Comparison of ENCODE assay signal across 1 cellular context in genomic region chr11:62678770-62679696, GRCh38.
TF ChIP-seq lines count a peak whose summit lies in the region.

A gene with protein sequence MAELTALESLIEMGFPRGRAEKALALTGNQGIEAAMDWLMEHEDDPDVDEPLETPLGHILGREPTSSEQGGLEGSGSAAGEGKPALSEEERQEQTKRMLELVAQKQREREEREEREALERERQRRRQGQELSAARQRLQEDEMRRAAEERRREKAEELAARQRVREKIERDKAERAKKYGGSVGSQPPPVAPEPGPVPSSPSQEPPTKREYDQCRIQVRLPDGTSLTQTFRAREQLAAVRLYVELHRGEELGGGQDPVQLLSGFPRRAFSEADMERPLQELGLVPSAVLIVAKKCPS (minus strand): TSS chr11:62679073. CDS start chr11:62678923, 150 bp downstream.

TF ChIP-seq in HepG2, 621 proteins besides CTCF, POLR2A, EP300 and RAD21 (continued from another document and continues in another):
- TF ChIP-seq, protein P1, sequence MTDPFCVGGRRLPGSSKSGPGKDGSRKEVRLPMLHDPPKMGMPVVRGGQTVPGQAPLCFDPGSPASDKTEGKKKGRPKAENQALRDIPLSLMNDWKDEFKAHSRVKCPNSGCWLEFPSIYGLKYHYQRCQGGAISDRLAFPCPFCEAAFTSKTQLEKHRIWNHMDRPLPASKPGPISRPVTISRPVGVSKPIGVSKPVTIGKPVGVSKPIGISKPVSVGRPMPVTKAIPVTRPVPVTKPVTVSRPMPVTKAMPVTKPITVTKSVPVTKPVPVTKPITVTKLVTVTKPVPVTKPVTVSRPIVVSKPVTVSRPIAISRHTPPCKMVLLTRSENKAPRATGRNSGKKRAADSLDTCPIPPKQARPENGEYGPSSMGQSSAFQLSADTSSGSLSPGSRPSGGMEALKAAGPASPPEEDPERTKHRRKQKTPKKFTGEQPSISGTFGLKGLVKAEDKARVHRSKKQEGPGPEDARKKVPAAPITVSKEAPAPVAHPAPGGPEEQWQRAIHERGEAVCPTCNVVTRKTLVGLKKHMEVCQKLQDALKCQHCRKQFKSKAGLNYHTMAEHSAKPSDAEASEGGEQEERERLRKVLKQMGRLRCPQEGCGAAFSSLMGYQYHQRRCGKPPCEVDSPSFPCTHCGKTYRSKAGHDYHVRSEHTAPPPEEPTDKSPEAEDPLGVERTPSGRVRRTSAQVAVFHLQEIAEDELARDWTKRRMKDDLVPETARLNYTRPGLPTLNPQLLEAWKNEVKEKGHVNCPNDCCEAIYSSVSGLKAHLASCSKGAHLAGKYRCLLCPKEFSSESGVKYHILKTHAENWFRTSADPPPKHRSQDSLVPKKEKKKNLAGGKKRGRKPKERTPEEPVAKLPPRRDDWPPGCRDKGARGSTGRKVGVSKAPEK (CRISPR knock-in tag; IDR thresholded peaks at IDR 0.05; ENCODE audit: borderline replicate concordance) = no peak
- TF ChIP-seq RARA (CRISPR knock-in tag; IDR thresholded peaks at IDR 0.05) (no peak), CREM (IDR thresholded peaks at IDR 0.05) (peak; percentile 70; the same call in 1 of the 2 replicates), CREM (CRISPR knock-in tag; IDR thresholded peaks at IDR 0.05) (no peak), ZGPAT (CRISPR knock-in tag; IDR thresholded peaks at IDR 0.05) (peak; percentile 75), KAT8 (CRISPR knock-in tag; IDR thresholded peaks at IDR 0.05) (peak; percentile 98), STAG1 (CRISPR knock-in tag; IDR thresholded peaks at IDR 0.05) (no peak), HNRNPLL (IDR thresholded peaks at IDR 0.05; ENCODE audit: low read depth, low read length, poor library complexity, severe bottlenecking) (peak; percentile 60), ESRRA (CRISPR knock-in tag; IDR thresholded peaks at IDR 0.05; ENCODE audit: low read depth) (no peak), GFI1 (CRISPR knock-in tag; IDR thresholded peaks at IDR 0.05; ENCODE audit: borderline replicate concordance) (no peak), ZNF17 (CRISPR knock-in tag; IDR thresholded peaks at IDR 0.05) (no peak), SMARCE1 (IDR thresholded peaks at IDR 0.05; ENCODE audit: borderline replicate concordance) (no peak), DBP (CRISPR knock-in tag; IDR thresholded peaks at IDR 0.05; ENCODE audit: not compliant biosample characterization) (no peak), MXD1 (CRISPR knock-in tag; IDR thresholded peaks at IDR 0.05) (peak; percentile 81), ZNF24 (IDR thresholded peaks at IDR 0.05) (no peak), ZNF878 (CRISPR knock-in tag; IDR thresholded peaks at IDR 0.05) (peak; percentile 72; the same call in 1 of the 2 replicates), ZNF34 (CRISPR knock-in tag; IDR thresholded peaks at IDR 0.05; ENCODE audit: borderline replicate concordance) (no peak), CBX1 (IDR thresholded peaks at IDR 0.05; ENCODE audit: low read depth) (peak; percentile 81), PHB2 (IDR thresholded peaks at IDR 0.05; ENCODE audit: partially characterized antibody) (no peak), ZNF136 (CRISPR knock-in tag; IDR thresholded peaks at IDR 0.05; ENCODE audit: low read depth) (no peak), ZNF614 (CRISPR knock-in tag; IDR thresholded peaks at IDR 0.05; ENCODE audit: borderline replicate concordance) (peak; percentile 81), ZNF687 (CRISPR knock-in tag; IDR thresholded peaks at IDR 0.05) (peak; percentile 88), ZNF598 (CRISPR knock-in tag; IDR thresholded peaks at IDR 0.05; ENCODE audit: borderline replicate concordance) (peak; percentile 74), ARHGAP35 (CRISPR knock-in tag; IDR thresholded peaks at IDR 0.05; ENCODE audit: borderline replicate concordance) (0 out of 2 replicates have a peak, but pooled peaks have one; percentile 55), DRAP1 (CRISPR knock-in tag; IDR thresholded peaks at IDR 0.05) (peak; percentile 36; the same call in 1 of the 2 replicates), ZNF609 (CRISPR knock-in tag; IDR thresholded peaks at IDR 0.05; ENCODE audit: borderline replicate concordance) (no peak), NFIC (IDR thresholded peaks at IDR 0.05; ENCODE audit: low read length) (peak; percentile 38; the same call in 1 of the 2 replicates), NR2C2 (CRISPR knock-in tag; IDR thresholded peaks at IDR 0.05; ENCODE audit: borderline replicate concordance) (peak; percentile 72), NCOA1 (CRISPR knock-in tag; IDR thresholded peaks at IDR 0.05) (no peak), TAF1 (CRISPR knock-in tag; IDR thresholded peaks at IDR 0.05) (peak; percentile 69), ZFP90 (CRISPR knock-in tag; IDR thresholded peaks at IDR 0.05; ENCODE audit: borderline replicate concordance) (peak; percentile 45; the same call in 1 of the 2 replicates), ZNF282 (IDR thresholded peaks at IDR 0.05; ENCODE audit: partially characterized antibody) (no peak), CBFB (CRISPR knock-in tag; IDR thresholded peaks at IDR 0.05) (peak; percentile 75; the same call in 1 of the 2 replicates), CHD4 (IDR thresholded peaks at IDR 0.05; ENCODE audit: borderline replicate concordance, low read length) (no peak), SAP130 (CRISPR knock-in tag; IDR thresholded peaks at IDR 0.05; ENCODE audit: low read depth) (peak; percentile 96)
- TF ChIP-seq, protein P2, sequence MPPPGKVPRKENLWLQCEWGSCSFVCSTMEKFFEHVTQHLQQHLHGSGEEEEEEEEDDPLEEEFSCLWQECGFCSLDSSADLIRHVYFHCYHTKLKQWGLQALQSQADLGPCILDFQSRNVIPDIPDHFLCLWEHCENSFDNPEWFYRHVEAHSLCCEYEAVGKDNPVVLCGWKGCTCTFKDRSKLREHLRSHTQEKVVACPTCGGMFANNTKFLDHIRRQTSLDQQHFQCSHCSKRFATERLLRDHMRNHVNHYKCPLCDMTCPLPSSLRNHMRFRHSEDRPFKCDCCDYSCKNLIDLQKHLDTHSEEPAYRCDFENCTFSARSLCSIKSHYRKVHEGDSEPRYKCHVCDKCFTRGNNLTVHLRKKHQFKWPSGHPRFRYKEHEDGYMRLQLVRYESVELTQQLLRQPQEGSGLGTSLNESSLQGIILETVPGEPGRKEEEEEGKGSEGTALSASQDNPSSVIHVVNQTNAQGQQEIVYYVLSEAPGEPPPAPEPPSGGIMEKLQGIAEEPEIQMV (CRISPR knock-in tag; IDR thresholded peaks at IDR 0.05; ENCODE audit: low read depth) = no peak
- TF ChIP-seq, protein P3, sequence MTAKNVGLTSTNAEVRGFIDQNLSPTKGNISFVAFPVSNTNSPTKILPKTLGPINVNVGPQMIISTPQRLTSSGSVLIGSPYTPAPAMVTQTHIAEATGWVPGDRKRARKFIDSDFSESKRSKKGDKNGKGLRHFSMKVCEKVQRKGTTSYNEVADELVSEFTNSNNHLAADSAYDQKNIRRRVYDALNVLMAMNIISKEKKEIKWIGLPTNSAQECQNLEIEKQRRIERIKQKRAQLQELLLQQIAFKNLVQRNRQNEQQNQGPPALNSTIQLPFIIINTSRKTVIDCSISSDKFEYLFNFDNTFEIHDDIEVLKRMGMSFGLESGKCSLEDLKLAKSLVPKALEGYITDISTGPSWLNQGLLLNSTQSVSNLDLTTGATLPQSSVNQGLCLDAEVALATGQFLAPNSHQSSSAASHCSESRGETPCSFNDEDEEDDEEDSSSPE (CRISPR knock-in tag; IDR thresholded peaks at IDR 0.05) = peak; percentile 62
